In the genomic region with DNA sequence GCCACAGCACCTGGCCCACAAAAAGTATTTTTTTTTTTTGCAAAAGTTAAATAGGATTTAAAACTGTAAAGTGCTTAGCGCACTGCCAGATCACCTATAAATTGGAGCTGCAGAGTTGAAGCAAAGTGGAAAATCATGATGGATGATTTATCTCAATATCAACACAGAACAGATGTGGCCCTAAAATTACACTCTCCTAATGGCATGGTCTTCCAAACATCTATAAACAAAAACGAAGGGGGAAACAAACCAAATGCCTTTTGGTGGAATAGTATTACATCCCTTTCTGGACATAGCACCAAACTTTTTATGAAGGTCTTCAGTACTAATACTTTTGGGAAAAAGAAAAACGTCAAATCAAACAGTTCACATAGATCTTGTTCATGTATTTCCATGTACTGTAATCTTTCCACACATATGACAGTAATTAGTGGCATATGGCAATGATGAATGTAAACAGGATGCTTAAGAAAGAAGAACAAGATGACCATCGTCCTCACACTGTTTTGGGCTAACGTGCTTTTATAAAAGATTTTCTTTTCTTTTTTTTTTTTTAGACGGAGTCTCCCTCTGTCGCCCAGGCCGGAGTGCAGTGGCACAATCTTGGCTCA, we compare ENCODE assay signal across 1 cellular context.
TF ChIP-seq lines count a peak whose summit lies in the region.

No MANE protein-coding gene starts in this region.

TF ChIP-seq in HEK293, 187 proteins besides CTCF, POLR2A, EP300 and RAD21 (continued from another document):
- TF ChIP-seq, protein P1, sequence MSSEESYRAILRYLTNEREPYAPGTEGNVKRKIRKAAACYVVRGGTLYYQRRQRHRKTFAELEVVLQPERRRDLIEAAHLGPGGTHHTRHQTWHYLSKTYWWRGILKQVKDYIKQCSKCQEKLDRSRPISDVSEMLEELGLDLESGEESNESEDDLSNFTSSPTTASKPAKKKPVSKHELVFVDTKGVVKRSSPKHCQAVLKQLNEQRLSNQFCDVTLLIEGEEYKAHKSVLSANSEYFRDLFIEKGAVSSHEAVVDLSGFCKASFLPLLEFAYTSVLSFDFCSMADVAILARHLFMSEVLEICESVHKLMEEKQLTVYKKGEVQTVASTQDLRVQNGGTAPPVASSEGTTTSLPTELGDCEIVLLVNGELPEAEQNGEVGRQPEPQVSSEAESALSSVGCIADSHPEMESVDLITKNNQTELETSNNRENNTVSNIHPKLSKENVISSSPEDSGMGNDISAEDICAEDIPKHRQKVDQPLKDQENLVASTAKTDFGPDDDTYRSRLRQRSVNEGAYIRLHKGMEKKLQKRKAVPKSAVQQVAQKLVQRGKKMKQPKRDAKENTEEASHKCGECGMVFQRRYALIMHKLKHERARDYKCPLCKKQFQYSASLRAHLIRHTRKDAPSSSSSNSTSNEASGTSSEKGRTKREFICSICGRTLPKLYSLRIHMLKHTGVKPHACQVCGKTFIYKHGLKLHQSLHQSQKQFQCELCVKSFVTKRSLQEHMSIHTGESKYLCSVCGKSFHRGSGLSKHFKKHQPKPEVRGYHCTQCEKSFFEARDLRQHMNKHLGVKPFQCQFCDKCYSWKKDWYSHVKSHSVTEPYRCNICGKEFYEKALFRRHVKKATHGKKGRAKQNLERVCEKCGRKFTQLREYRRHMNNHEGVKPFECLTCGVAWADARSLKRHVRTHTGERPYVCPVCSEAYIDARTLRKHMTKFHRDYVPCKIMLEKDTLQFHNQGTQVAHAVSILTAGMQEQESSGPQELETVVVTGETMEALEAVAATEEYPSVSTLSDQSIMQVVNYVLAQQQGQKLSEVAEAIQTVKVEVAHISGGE (tag by site-specific recombination; conservative IDR thresholded peaks at IDR 0.05; ENCODE audit: low read depth): no peak
- no peak for TF ChIP-seq KLF7 (tag by site-specific recombination; IDR thresholded peaks at IDR 0.05; ENCODE audit: borderline replicate concordance)
- TF ChIP-seq, protein P2, sequence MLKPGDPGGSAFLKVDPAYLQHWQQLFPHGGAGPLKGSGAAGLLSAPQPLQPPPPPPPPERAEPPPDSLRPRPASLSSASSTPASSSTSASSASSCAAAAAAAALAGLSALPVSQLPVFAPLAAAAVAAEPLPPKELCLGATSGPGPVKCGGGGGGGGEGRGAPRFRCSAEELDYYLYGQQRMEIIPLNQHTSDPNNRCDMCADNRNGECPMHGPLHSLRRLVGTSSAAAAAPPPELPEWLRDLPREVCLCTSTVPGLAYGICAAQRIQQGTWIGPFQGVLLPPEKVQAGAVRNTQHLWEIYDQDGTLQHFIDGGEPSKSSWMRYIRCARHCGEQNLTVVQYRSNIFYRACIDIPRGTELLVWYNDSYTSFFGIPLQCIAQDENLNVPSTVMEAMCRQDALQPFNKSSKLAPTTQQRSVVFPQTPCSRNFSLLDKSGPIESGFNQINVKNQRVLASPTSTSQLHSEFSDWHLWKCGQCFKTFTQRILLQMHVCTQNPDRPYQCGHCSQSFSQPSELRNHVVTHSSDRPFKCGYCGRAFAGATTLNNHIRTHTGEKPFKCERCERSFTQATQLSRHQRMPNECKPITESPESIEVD (tag by site-specific recombination; IDR thresholded peaks at IDR 0.05): 0 out of 2 replicates have a peak, but pooled peaks have one; percentile 24
- TF ChIP-seq ZNF555 (tag by site-specific recombination; conservative IDR thresholded peaks at IDR 0.05): no peak
- TF ChIP-seq ZNF214 (tag by site-specific recombination; IDR thresholded peaks at IDR 0.05; ENCODE audit: borderline replicate concordance): no peak
TF ChIP-seq in HEK293: peak in this region for 1.
